In the genomic region with DNA sequence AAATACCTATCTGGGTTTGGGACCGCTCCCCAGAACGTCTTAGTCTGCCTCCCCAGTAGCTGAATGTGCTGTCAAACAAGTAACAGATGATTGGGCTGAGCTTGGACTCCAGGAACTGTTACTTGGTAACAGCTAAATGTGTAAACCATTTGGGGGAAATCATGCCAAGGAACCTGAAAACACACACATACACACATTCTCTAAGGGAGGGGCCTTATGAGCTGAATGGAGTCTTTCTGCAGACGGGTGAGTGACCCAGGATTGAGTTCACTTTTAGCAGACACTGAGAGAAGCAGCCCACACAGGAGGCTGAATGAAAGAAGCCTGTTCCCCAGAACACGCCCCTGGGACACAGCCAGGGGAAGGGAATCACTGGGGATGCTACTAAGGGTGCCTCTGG, we compare ENCODE assay signal across 8 cellular contexts. TPM values are rescaled to one million over a fixed set of nuclear protein-coding genes. Genes with fewer than 3 reads are reported as not detected.
DNase-seq lines count a peak whose midpoint lies in the region; ATAC-seq, FAIRE-seq and TF ChIP-seq lines count a peak whose summit lies in the region.

No MANE protein-coding gene starts in this region.

- H3K27ac ChIP-seq in HUES64 (ENCODE audit: low read depth, low read length) (no peak overlapping the region), brain microvascular endothelial cell (no peak overlapping the region)

- no peak for TF ChIP-seq CTCF in brain microvascular endothelial cell (IDR thresholded peaks at IDR 0.05; ENCODE audit: low read depth, low read length, missing control alignments)

- WGBS in HUES64, result 77% methylated on average over 4 of the region's 4 CpGs

- H3K4me1 ChIP-seq in HUES64 (ENCODE audit: insufficient read depth, low read length), result peaks cover 43% of the 10 kb centered on the region

- no peak for ATAC-seq in HG02763 (IDR thresholded peaks at IDR 0.05; ENCODE audit: unreplicated experiment)

- no peak for FAIRE-seq in GM12891 (lab: Jason Lieb, UNC)

- DNase-seq in AG20443 (ENCODE audit: low spot score) (peak; percentile 51), brain microvascular endothelial cell (peak; percentile 19), lung microvascular endothelial cell (ENCODE audit: low read depth in 2 of 2) (peak; percentile 50 to 83), inferior parietal cortex (ENCODE audit: extremely low spot score) (no peak), SKM-1 (lab: John Stamatoyannopoulos, UW; ENCODE audit: unreplicated experiment) (no peak), GM12891 (ENCODE audit: insufficient read length, low spot score) (no peak)

- H3K9ac ChIP-seq in HUES64 (ENCODE audit: low read depth, low read length), result peak overlapping the region; percentile 97; the same call in 1 of the 2 replicates

- in situ Hi-C loops in brain microvascular endothelial cell (cut with HindIII; ENCODE audit: low pct_ligation_motif_present, low sequenced_read_pairs), result no loop called here

- H3K4me3 ChIP-seq in HUES64 (ENCODE audit: low read length), result peak overlapping the region; percentile 98
- peak overlapping the region; percentile 98 for H3K4me3 ChIP-seq in brain microvascular endothelial cell (ENCODE audit: low read depth, low read length)

- H3K9me3 ChIP-seq in HUES64 (ENCODE audit: insufficient read depth, low read depth, low read length), result no peaks in the 10 kb centered on the region

- peaks cover 29% of the 10 kb centered on the region for H3K36me3 ChIP-seq in HUES64 (ENCODE audit: insufficient read depth, low read length)
- H3K36me3 ChIP-seq in brain microvascular endothelial cell (replicated peaks), result peaks cover 21% of the 10 kb centered on the region

- H3K27me3 ChIP-seq in HUES64 (ENCODE audit: insufficient read depth, low read length) (no peaks in the 10 kb centered on the region), brain microvascular endothelial cell (replicated peaks) (no peaks in the 10 kb centered on the region)

- TF ChIP-seq POLR2A in GM12891 (IDR thresholded peaks at IDR 0.05; ENCODE audit: low read depth, low read length), result no peak

TF ChIP-seq in GM12891, 5 proteins besides CTCF, POLR2A, EP300 and RAD21:
- TF ChIP-seq POU2F2 (IDR thresholded peaks at IDR 0.05; ENCODE audit: low read depth, low read length), result no peak
- no peak for TF ChIP-seq TAF1 (IDR thresholded peaks at IDR 0.05; ENCODE audit: low read depth, low read length)
- TF ChIP-seq PAX5 (IDR thresholded peaks at IDR 0.05; ENCODE audit: insufficient read depth, low read length, severe bottlenecking), result no peak
- TF ChIP-seq SPI1 (IDR thresholded peaks at IDR 0.05; ENCODE audit: low read depth, low read length), result no peak
- TF ChIP-seq POLR2AphosphoS5 (IDR thresholded peaks at IDR 0.05; ENCODE audit: low read depth, low read length), result no peak

RNA-seq across cellular contexts. Expression of a gene that starts 1.6 kb away (rescaled TPM):
- 225 TPM for polyA plus RNA-seq in HUES64 (2013, experiment 1 of 2)
- polyA plus RNA-seq in HUES64 (2013, experiment 2 of 2), result 234 TPM
- 167 and 203 TPM in 2 replicates for total RNA-seq in lung microvascular endothelial cell
- polyA plus RNA-seq in GM12891 (2012; ENCODE audit: low read depth, missing spikeins), result 62.1 TPM

RNA-seq across cellular contexts. Expression of a gene that starts 13.2 kb away (rescaled TPM):
- 1.00 TPM for polyA plus RNA-seq in HUES64 (2013, experiment 1 of 2)
- polyA plus RNA-seq in HUES64 (2013, experiment 2 of 2), result 2.3 TPM
- total RNA-seq in lung microvascular endothelial cell, result under 0.01 TPM in 2 replicates
- polyA plus RNA-seq in GM12891 (2012; ENCODE audit: low read depth, missing spikeins), result 0.51 TPM

RNA-seq across cellular contexts. Expression of a gene that starts 49.4 kb away (rescaled TPM):
- 39.6 TPM for polyA plus RNA-seq in HUES64 (2013, experiment 1 of 2)
- polyA plus RNA-seq in HUES64 (2013, experiment 2 of 2), result 43.6 TPM
- total RNA-seq in lung microvascular endothelial cell, result 38.8 and 45.6 TPM in 2 replicates
- polyA plus RNA-seq in GM12891 (2012; ENCODE audit: low read depth, missing spikeins), result 28.4 TPM

RNA-seq across cellular contexts. Expression of a gene that starts 52.0 kb away (rescaled TPM):
- polyA plus RNA-seq in HUES64 (2013, experiment 1 of 2), result 4.4 TPM
- polyA plus RNA-seq in HUES64 (2013, experiment 2 of 2), result 3.2 TPM
- 18.1 and 26.6 TPM in 2 replicates for total RNA-seq in lung microvascular endothelial cell
- 1.7 TPM for polyA plus RNA-seq in GM12891 (2012; ENCODE audit: low read depth, missing spikeins)

Comparison
In these comparisons a context has a peak if more than half of its experiments do, and no peak if none do; other contexts are left out.
1. DNase-seq: peak in AG20443 (single experiment), brain microvascular endothelial cell (single experiment) and lung microvascular endothelial cell (2 of 2); none in inferior parietal cortex (single experiment), SKM-1 (single experiment) and GM12891 (single experiment).